In genomic region chr1:17125756-17126237, GRCh38 we compare ENCODE assay signal across 1 cellular context.
TF ChIP-seq lines count a peak whose summit lies in the region.

No MANE protein-coding gene starts in this region.

TF ChIP-seq in HCT116, 20 proteins besides CTCF, POLR2A, EP300 and RAD21 (continued from another document):
- TF ChIP-seq, protein P1, sequence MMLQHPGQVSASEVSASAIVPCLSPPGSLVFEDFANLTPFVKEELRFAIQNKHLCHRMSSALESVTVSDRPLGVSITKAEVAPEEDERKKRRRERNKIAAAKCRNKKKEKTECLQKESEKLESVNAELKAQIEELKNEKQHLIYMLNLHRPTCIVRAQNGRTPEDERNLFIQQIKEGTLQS (IDR thresholded peaks at IDR 0.05) = no peak
- no peak for TF ChIP-seq SP1 (IDR thresholded peaks at IDR 0.05; ENCODE audit: low read depth)
- no peak for TF ChIP-seq MAX (IDR thresholded peaks at IDR 0.05)
- no peak for TF ChIP-seq FOSL1 (IDR thresholded peaks at IDR 0.05; ENCODE audit: low read depth)
- TF ChIP-seq EZH2 (IDR thresholded peaks at IDR 0.05) = no peak
- TF ChIP-seq POLR2AphosphoS5 (IDR thresholded peaks at IDR 0.05; ENCODE audit: low read depth, low read length) = no peak
- no peak for TF ChIP-seq SIN3A (IDR thresholded peaks at IDR 0.05; ENCODE audit: low read depth)
- TF ChIP-seq ELF1 (IDR thresholded peaks at IDR 0.05; ENCODE audit: borderline replicate concordance, low read depth) = no peak
- TF ChIP-seq, protein P2, sequence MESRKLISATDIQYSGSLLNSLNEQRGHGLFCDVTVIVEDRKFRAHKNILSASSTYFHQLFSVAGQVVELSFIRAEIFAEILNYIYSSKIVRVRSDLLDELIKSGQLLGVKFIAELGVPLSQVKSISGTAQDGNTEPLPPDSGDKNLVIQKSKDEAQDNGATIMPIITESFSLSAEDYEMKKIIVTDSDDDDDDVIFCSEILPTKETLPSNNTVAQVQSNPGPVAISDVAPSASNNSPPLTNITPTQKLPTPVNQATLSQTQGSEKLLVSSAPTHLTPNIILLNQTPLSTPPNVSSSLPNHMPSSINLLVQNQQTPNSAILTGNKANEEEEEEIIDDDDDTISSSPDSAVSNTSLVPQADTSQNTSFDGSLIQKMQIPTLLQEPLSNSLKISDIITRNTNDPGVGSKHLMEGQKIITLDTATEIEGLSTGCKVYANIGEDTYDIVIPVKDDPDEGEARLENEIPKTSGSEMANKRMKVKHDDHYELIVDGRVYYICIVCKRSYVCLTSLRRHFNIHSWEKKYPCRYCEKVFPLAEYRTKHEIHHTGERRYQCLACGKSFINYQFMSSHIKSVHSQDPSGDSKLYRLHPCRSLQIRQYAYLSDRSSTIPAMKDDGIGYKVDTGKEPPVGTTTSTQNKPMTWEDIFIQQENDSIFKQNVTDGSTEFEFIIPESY (IDR thresholded peaks at IDR 0.05; ENCODE audit: extremely low read depth, insufficient replicate concordance, low read length) = no peak
